In genomic region chr10:123480344-123480743, GRCh38 we compare ENCODE assay signal across 29 cellular contexts.
"Had no signal": no experiment of that assay in that cellular context is flagged by ENCODE, and none has a peak within 500 bp of the region (broad histone marks: within the 10 kb centered on the region; RNA-seq: fewer than 3 reads in every experiment).

No MANE protein-coding gene starts in this region.

- H3K9me3 Mint-ChIP-seq: activated CD4-positive, alpha-beta memory T cell treated with anti-CD3 and anti-CD28 coated beads for 36 hours; activated CD4-positive, alpha-beta T cell treated with anti-CD3 and anti-CD28 coated beads, Interleukin-2, amount 10 ng/mL, durations not matched to agents 24 days and 14 days; activated naive CD4-positive, alpha-beta T cell treated with anti-CD3 and anti-CD28 coated beads, Interleukin-2, amount 10 ng/mL, durations not matched to agents 7 days and 5 days; activated naive CD4-positive, alpha-beta T cell treated with anti-CD3 and anti-CD28 coated beads, Interleukin-2, amount 50 U/mL, for 72 hours; activated naive CD8-positive, alpha-beta T cell treated with anti-CD3 and anti-CD28 coated beads, Interleukin-2, amount 10 ng/mL, durations not matched to agents 7 days and 5 days; activated T-helper 1 cell treated with anti-CD3 and anti-CD28 coated beads, Interleukin-12 subunit alpha, Interleukin-12 subunit beta, Interleukin-2, Interleukin-4 antibody, amounts not matched to agents 30 ng/mL and 10 ng/mL and 1 ng/mL, durations not matched to agents 14 hours and 24 hours and 36 hours; activated T-helper 2 cell treated with anti-CD3 and anti-CD28 coated beads, Interferon-gamma antibody, Interleukin-2, Interleukin-4, amounts not matched to agents 10 μg/mL and 5 μg/mL and 100 μg/mL, durations not matched to agents 14 hours and 24 hours and 36 hours; central memory CD8-positive, alpha-beta T cell; effector memory CD8-positive, alpha-beta T cell; T-cell; T-helper 1 cell treated with Interleukin-12 subunit alpha and Interleukin-12 subunit beta and Interleukin-4 antibody, amounts not matched to agents 30 μg/mL and 1 μg/mL, for 36 hours had no signal

- DNase-seq: activated CD4-positive, alpha-beta memory T cell treated with anti-CD3 and anti-CD28 coated beads for 36 hours; activated CD4-positive, alpha-beta T cell treated with anti-CD3 and anti-CD28 coated beads for 36 hours; activated CD4-positive, alpha-beta T cell treated with anti-CD3 and anti-CD28 coated beads, Interleukin-2, amount 10 ng/mL, durations not matched to agents 24 days and 14 days; activated CD4-positive, CD25-positive, alpha-beta regulatory T cell; activated CD4-positive, CD25-positive, alpha-beta regulatory T cell treated with anti-CD3 and anti-CD28 coated beads, Interleukin-2, amount 50 U/mL, for 72 hours; activated CD8-positive, alpha-beta memory T cell treated with anti-CD3 and anti-CD28 coated beads, Interleukin-2, amount 10 ng/mL, durations not matched to agents 7 days and 5 days; activated CD8-positive, alpha-beta memory T cell treated with anti-CD3 and anti-CD28 coated beads, Interleukin-2, amount 50 U/mL, for 4 hours; activated CD8-positive, alpha-beta T cell treated with anti-CD3 and anti-CD28 coated beads, Interleukin-2, amount 10 ng/mL, durations not matched to agents 7 days and 5 days; activated effector memory CD4-positive, alpha-beta T cell treated with anti-CD3 and anti-CD28 coated beads, Interleukin-2, amount 50 U/mL, for 16 hours; activated naive CD4-positive, alpha-beta T cell treated with anti-CD3 and anti-CD28 coated beads, Interleukin-2, amount 10 ng/mL, durations not matched to agents 7 days and 5 days; activated naive CD8-positive, alpha-beta T cell treated with anti-CD3 and anti-CD28 coated beads, Interleukin-2, amount 10 ng/mL, durations not matched to agents 7 days and 5 days; activated T-cell treated with anti-CD3 and anti-CD28 coated beads, Interleukin-2, amount 50 U/mL, for 1 hour; activated T-cell treated with anti-CD3 and anti-CD28 coated beads, Interleukin-2, amount 50 U/mL, for 48 hours; brain microvascular endothelial cell; dermis blood vessel endothelial cell; effector CD4-positive, alpha-beta T cell; effector memory CD8-positive, alpha-beta T cell; foreskin keratinocyte; gastrocnemius medialis; glutamatergic neuron; heart left ventricle; T-cell had no signal

- H3K27ac Mint-ChIP-seq: activated CD4-positive, alpha-beta memory T cell treated with anti-CD3 and anti-CD28 coated beads for 36 hours; activated CD4-positive, alpha-beta T cell treated with anti-CD3 and anti-CD28 coated beads for 36 hours; activated CD4-positive, alpha-beta T cell treated with anti-CD3 and anti-CD28 coated beads, Interleukin-2, amount 10 ng/mL, durations not matched to agents 24 days and 14 days; activated CD8-positive, alpha-beta memory T cell treated with anti-CD3 and anti-CD28 coated beads, Interleukin-2, amount 10 ng/mL, durations not matched to agents 7 days and 5 days; activated CD8-positive, alpha-beta T cell treated with anti-CD3 and anti-CD28 coated beads, Interleukin-2, amount 10 ng/mL, durations not matched to agents 7 days and 5 days; activated naive CD4-positive, alpha-beta T cell treated with anti-CD3 and anti-CD28 coated beads, Interleukin-2, amount 10 ng/mL, durations not matched to agents 7 days and 5 days; activated naive CD4-positive, alpha-beta T cell treated with anti-CD3 and anti-CD28 coated beads, Interleukin-2, amount 50 U/mL, for 72 hours; activated naive CD8-positive, alpha-beta T cell treated with anti-CD3 and anti-CD28 coated beads, Interleukin-2, amount 10 ng/mL, durations not matched to agents 7 days and 5 days; activated T-helper 1 cell treated with anti-CD3 and anti-CD28 coated beads, Interleukin-12 subunit alpha, Interleukin-12 subunit beta, Interleukin-2, Interleukin-4 antibody, amounts not matched to agents 30 ng/mL and 10 ng/mL and 1 ng/mL, durations not matched to agents 14 hours and 24 hours and 36 hours; activated T-helper 2 cell treated with anti-CD3 and anti-CD28 coated beads, Interferon-gamma antibody, Interleukin-2, Interleukin-4, amounts not matched to agents 10 μg/mL and 5 μg/mL and 100 μg/mL, durations not matched to agents 14 hours and 24 hours and 36 hours; effector memory CD8-positive, alpha-beta T cell; T-cell; T-helper 1 cell treated with Interleukin-12 subunit alpha and Interleukin-12 subunit beta and Interleukin-4 antibody, amounts not matched to agents 30 μg/mL and 1 μg/mL, for 36 hours had no signal

- H3K27me3 Mint-ChIP-seq: activated CD4-positive, alpha-beta T cell treated with anti-CD3 and anti-CD28 coated beads, Interleukin-2, amount 10 ng/mL, durations not matched to agents 24 days and 14 days had no signal

- ATAC-seq: activated CD4-positive, alpha-beta T cell treated with anti-CD3 and anti-CD28 coated beads for 36 hours; activated CD8-positive, alpha-beta memory T cell treated with anti-CD3 and anti-CD28 coated beads, Interleukin-2, amount 10 ng/mL, durations not matched to agents 7 days and 5 days; activated CD8-positive, alpha-beta T cell treated with anti-CD3 and anti-CD28 coated beads, Interleukin-2, amount 10 ng/mL, durations not matched to agents 7 days and 5 days; activated naive CD4-positive, alpha-beta T cell treated with anti-CD3 and anti-CD28 coated beads, Interleukin-2, amount 50 U/mL, for 72 hours; effector memory CD8-positive, alpha-beta T cell; foreskin keratinocyte; gastrocnemius medialis; heart left ventricle; T-cell had no signal

- H3K4me1 ChIP-seq: esophagus muscularis mucosa, foreskin keratinocyte, gastrocnemius medialis, heart left ventricle had no signal

- H3K4me3 ChIP-seq: coronary artery, esophagus muscularis mucosa, gastrocnemius medialis, heart left ventricle had no signal

- H3K27ac ChIP-seq: brain microvascular endothelial cell, coronary artery, esophagus muscularis mucosa, foreskin keratinocyte, gastrocnemius medialis, heart left ventricle had no signal

- H3K4me1 Mint-ChIP-seq: activated CD4-positive, alpha-beta T cell treated with anti-CD3 and anti-CD28 coated beads for 36 hours; activated CD4-positive, alpha-beta T cell treated with anti-CD3 and anti-CD28 coated beads, Interleukin-2, amount 10 ng/mL, durations not matched to agents 24 days and 14 days; activated naive CD4-positive, alpha-beta T cell treated with anti-CD3 and anti-CD28 coated beads, Interleukin-2, amount 10 ng/mL, durations not matched to agents 7 days and 5 days; activated naive CD8-positive, alpha-beta T cell treated with anti-CD3 and anti-CD28 coated beads, Interleukin-2, amount 10 ng/mL, durations not matched to agents 7 days and 5 days; central memory CD8-positive, alpha-beta T cell; T-cell had no signal

- H3K36me3 ChIP-seq: brain microvascular endothelial cell, esophagus muscularis mucosa, gastrocnemius medialis, heart left ventricle had no signal

- H3K36me3 Mint-ChIP-seq: activated CD4-positive, alpha-beta memory T cell treated with anti-CD3 and anti-CD28 coated beads for 36 hours; activated CD8-positive, alpha-beta memory T cell treated with anti-CD3 and anti-CD28 coated beads, Interleukin-2, amount 10 ng/mL, durations not matched to agents 7 days and 5 days; activated naive CD4-positive, alpha-beta T cell treated with anti-CD3 and anti-CD28 coated beads, Interleukin-2, amount 10 ng/mL, durations not matched to agents 7 days and 5 days; activated naive CD4-positive, alpha-beta T cell treated with anti-CD3 and anti-CD28 coated beads, Interleukin-2, amount 50 U/mL, for 72 hours; activated naive CD8-positive, alpha-beta T cell treated with anti-CD3 and anti-CD28 coated beads, Interleukin-2, amount 10 ng/mL, durations not matched to agents 7 days and 5 days; T-cell had no signal

- H3K9me3 ChIP-seq: esophagus muscularis mucosa, gastrocnemius medialis, heart left ventricle had no signal

- H3K4me3 Mint-ChIP-seq: activated CD4-positive, alpha-beta memory T cell treated with anti-CD3 and anti-CD28 coated beads for 36 hours; activated CD4-positive, alpha-beta T cell treated with anti-CD3 and anti-CD28 coated beads for 36 hours; activated CD4-positive, alpha-beta T cell treated with anti-CD3 and anti-CD28 coated beads, Interleukin-2, amount 10 ng/mL, durations not matched to agents 24 days and 14 days; activated CD8-positive, alpha-beta memory T cell treated with anti-CD3 and anti-CD28 coated beads, Interleukin-2, amount 10 ng/mL, durations not matched to agents 7 days and 5 days; activated CD8-positive, alpha-beta T cell treated with anti-CD3 and anti-CD28 coated beads, Interleukin-2, amount 10 ng/mL, durations not matched to agents 7 days and 5 days; activated naive CD4-positive, alpha-beta T cell treated with anti-CD3 and anti-CD28 coated beads, Interleukin-2, amount 10 ng/mL, durations not matched to agents 7 days and 5 days; activated naive CD8-positive, alpha-beta T cell treated with anti-CD3 and anti-CD28 coated beads, Interleukin-2, amount 10 ng/mL, durations not matched to agents 7 days and 5 days; activated T-helper 1 cell treated with anti-CD3 and anti-CD28 coated beads, Interleukin-12 subunit alpha, Interleukin-12 subunit beta, Interleukin-2, Interleukin-4 antibody, amounts not matched to agents 30 ng/mL and 10 ng/mL and 1 ng/mL, durations not matched to agents 14 hours and 24 hours and 36 hours; central memory CD8-positive, alpha-beta T cell; effector memory CD8-positive, alpha-beta T cell; T-cell; T-helper 1 cell treated with Interleukin-12 subunit alpha and Interleukin-12 subunit beta and Interleukin-4 antibody, amounts not matched to agents 30 μg/mL and 1 μg/mL, for 36 hours had no signal

- H3K27me3 ChIP-seq: brain microvascular endothelial cell, foreskin keratinocyte, heart left ventricle had no signal
